In genomic region chr2:25309402-25309801, GRCh38 we compare ENCODE assay signal across 8 cellular contexts. TPM values are rescaled to one million over a fixed set of nuclear protein-coding genes. Genes with fewer than 3 reads are reported as not detected.
A peak's percentile ranks its signal among the peaks of the same experiment; 100 is the strongest.
DNase-seq lines count a peak whose midpoint lies in the region; ATAC-seq and TF ChIP-seq lines count a peak whose summit lies in the region.

No MANE protein-coding gene starts in this region.

- POLR2A ChIA-PET in CD4-positive, alpha-beta T cell (lab: Charles Lee) = interaction anchor here (0.6 to 2.6 kb wide), 6 partner anchors 14 to 59 kb away, joined by 3 to 13 read pairs (median 4); no protein-coding TSS in a partner anchor
- POLR2A ChIA-PET in HEK293 (lab: Yijun Ruan, JAX) (interaction anchor here (1.1 kb wide), 1 partner anchor 26 kb away, joined by 3 read pairs; no protein-coding TSS in a partner anchor), Panc1 (lab: Charles Lee) (interaction anchor here (0.6 kb wide), 1 partner anchor 57 kb away, joined by 5 read pairs; no protein-coding TSS in a partner anchor)

- CTCF ChIA-PET in CD4-positive, alpha-beta T cell (lab: Charles Lee) = interaction anchor here (0.6 to 2.3 kb wide), 6 partner anchors 13 to 1031 kb away, joined by 3 to 11 read pairs (median 4); no protein-coding TSS in a partner anchor
- CTCF ChIA-PET in HEK293 (lab: Yijun Ruan, JAX) = interaction anchor here (0.6 to 2.3 kb wide), 15 partner anchors 8 to 355 kb away, joined by 3 to 12 read pairs (median 4); no protein-coding TSS in a partner anchor
- CTCF ChIA-PET in Panc1 (lab: Charles Lee) = interaction anchor here (0.6 kb wide), 2 partner anchors 12 to 55 kb away, joined by 3 to 6 read pairs; no protein-coding TSS in a partner anchor

- no peaks in the 10 kb centered on the region for H3K9me3 Mint-ChIP-seq in CD4-positive, alpha-beta T cell
- H3K9me3 Mint-ChIP-seq in activated T-helper 2 cell treated with anti-CD3 and anti-CD28 coated beads, Interferon-gamma antibody, Interleukin-2, Interleukin-4, amounts not matched to agents 10 μg/mL and 5 μg/mL and 100 μg/mL, durations not matched to agents 14 hours and 24 hours and 36 hours = no peaks in the 10 kb centered on the region

- H3K4me1 ChIP-seq in HEK293 (ENCODE audit: control insufficient read depth, insufficient read depth, low read length) = peaks cover 3% of the 10 kb centered on the region; the same call in 1 of the 2 replicates
- peaks cover 4% of the 10 kb centered on the region; the same call in 1 of the 2 replicates for H3K4me1 ChIP-seq in Panc1 (ENCODE audit: control insufficient read depth, insufficient read depth, low read length)

- H3K27ac ChIP-seq in CD4-positive, alpha-beta T cell (ENCODE audit: low read depth, low read length) = no peak overlapping the region
- H3K27ac ChIP-seq in HEK293 (ENCODE audit: extremely low read depth, low read depth, low read length) (no peak overlapping the region), Panc1 (ENCODE audit: low read length) (no peak overlapping the region)

- BruUV-seq in Panc1 (replicated peaks; lab: Mats Ljungman, UMichigan) = no TSS peak

- H3K27ac Mint-ChIP-seq in CD4-positive, alpha-beta T cell = peak overlapping the region; percentile 88
- no peak overlapping the region for H3K27ac Mint-ChIP-seq in activated T-helper 2 cell treated with anti-CD3 and anti-CD28 coated beads, Interferon-gamma antibody, Interleukin-2, Interleukin-4, amounts not matched to agents 10 μg/mL and 5 μg/mL and 100 μg/mL, durations not matched to agents 14 hours and 24 hours and 36 hours

- DNase-seq in CD4-positive, alpha-beta T cell = peak; percentile 49 to 75 (median 58)
- DNase-seq in Panc1 (ENCODE audit: low read depth, low spot score) (peak; percentile 22), germinal center (ENCODE audit: low spot score) (peak; percentile 69)
- DNase-seq in activated T-helper 2 cell treated with anti-CD3 and anti-CD28 coated beads, Interferon-gamma antibody, Interleukin-2, Interleukin-4, amounts not matched to agents 10 μg/mL and 5 μg/mL and 100 μg/mL, durations not matched to agents 14 hours and 24 hours and 36 hours (ENCODE audit: low spot score) = peak; percentile 51
- DNase-seq in stimulated activated CD4-positive, alpha-beta T cell treated with anti-CD3 and anti-CD28 coated beads, Interleukin-12 subunit alpha, Interleukin-12 subunit beta, amount 100 ng/mL, for 4 hours = peak; percentile 68

- H3K9me3 ChIP-seq in CD4-positive, alpha-beta T cell (ENCODE audit: control insufficient read depth, low read length) = no peaks in the 10 kb centered on the region
- H3K9me3 ChIP-seq in HEK293 (ENCODE audit: control insufficient read depth, insufficient read depth, low read depth, low read length) = no peaks in the 10 kb centered on the region
- H3K9me3 ChIP-seq in Panc1 (ENCODE audit: control insufficient read depth, insufficient read depth, low read depth, low read length) = no peaks in the 10 kb centered on the region

- TF ChIP-seq CTCF in CD4-positive, alpha-beta T cell (IDR thresholded peaks at IDR 0.05) = peak; percentile 66
- 0 out of 2 replicates have a peak, but pooled peaks have one; percentile 13 for TF ChIP-seq CTCF in HEK293 (tag by site-specific recombination; IDR thresholded peaks at IDR 0.05)
- TF ChIP-seq CTCF in Panc1 (IDR thresholded peaks at IDR 0.05) = peak; percentile 79; the same call in 1 of the 2 replicates

- peaks cover 0 to 52% of the 10 kb centered on the region in 2 experiments; a peak in 2 of 3 replicates for H3K36me3 ChIP-seq in HEK293 (ENCODE audit: control insufficient read depth in 2 of 2, insufficient read depth in 1 of 2, low read length in 2 of 2)
- H3K36me3 ChIP-seq in Panc1 (ENCODE audit: control insufficient read depth, insufficient read depth, low read length) = no peaks in the 10 kb centered on the region

- H3K27me3 Mint-ChIP-seq in CD4-positive, alpha-beta T cell = no peaks in the 10 kb centered on the region
- H3K27me3 Mint-ChIP-seq in activated T-helper 2 cell treated with anti-CD3 and anti-CD28 coated beads, Interferon-gamma antibody, Interleukin-2, Interleukin-4, amounts not matched to agents 10 μg/mL and 5 μg/mL and 100 μg/mL, durations not matched to agents 14 hours and 24 hours and 36 hours (ENCODE audit: low read depth) = no peaks in the 10 kb centered on the region

- in situ Hi-C loops in Panc1 (cut with HindIII; ENCODE audit: low pct_unique_long_range_greater_than_20kb, low sequenced_read_pairs) = no loop called here

- H3K36me3 Mint-ChIP-seq in CD4-positive, alpha-beta T cell (ENCODE audit: low read depth) = peaks cover 73% of the 10 kb centered on the region
- peaks cover 85% of the 10 kb centered on the region for H3K36me3 Mint-ChIP-seq in activated T-helper 2 cell treated with anti-CD3 and anti-CD28 coated beads, Interferon-gamma antibody, Interleukin-2, Interleukin-4, amounts not matched to agents 10 μg/mL and 5 μg/mL and 100 μg/mL, durations not matched to agents 14 hours and 24 hours and 36 hours (ENCODE audit: low read depth)

- intact Hi-C loops in CD4-positive, alpha-beta T cell (cut with DNase I, micrococcal nuclease) = loop anchor here (1.0 to 2.0 kb wide), 2 partner anchors 213 kb away; no protein-coding TSS in a partner anchor
- intact Hi-C loops in Panc1 (cut with micrococcal nuclease; ENCODE audit: unreplicated experiment) = no loop called here
- intact Hi-C loops in activated T-helper 2 cell treated with anti-CD3 and anti-CD28 coated beads, Interferon-gamma antibody, Interleukin-2, Interleukin-4, amounts not matched to agents 10 μg/mL and 5 μg/mL and 100 μg/mL, durations not matched to agents 14 hours and 24 hours and 36 hours (cut with micrococcal nuclease) = no loop called here

- H3K4me3 ChIP-seq in HEK293 (ENCODE audit: low read depth, low read length) (no peak overlapping the region), Panc1 (ENCODE audit: low read depth in 2 of 2, low read length in 2 of 2) (no peak overlapping the region)

- H3K4me1 Mint-ChIP-seq in CD4-positive, alpha-beta T cell (ENCODE audit: low read depth) = peaks cover 87% of the 10 kb centered on the region
- peaks cover 52% of the 10 kb centered on the region for H3K4me1 Mint-ChIP-seq in activated T-helper 2 cell treated with anti-CD3 and anti-CD28 coated beads, Interferon-gamma antibody, Interleukin-2, Interleukin-4, amounts not matched to agents 10 μg/mL and 5 μg/mL and 100 μg/mL, durations not matched to agents 14 hours and 24 hours and 36 hours (ENCODE audit: low read depth)

- no peaks in the 10 kb centered on the region for H3K27me3 ChIP-seq in CD4-positive, alpha-beta T cell (ENCODE audit: control insufficient read depth, insufficient read depth, low read length)
- no peaks in the 10 kb centered on the region for H3K27me3 ChIP-seq in Panc1 (ENCODE audit: control insufficient read depth, insufficient read depth, low read length)

- ATAC-seq in CD4-positive, alpha-beta T cell (ENCODE audit: poor library complexity) = peak; percentile 59
- ATAC-seq in Panc1 (peak; percentile 78), esophagus mucosa (no peak), HG03139 (IDR thresholded peaks at IDR 0.05; ENCODE audit: unreplicated experiment) (no peak)

- H3K4me3 Mint-ChIP-seq in CD4-positive, alpha-beta T cell = peak overlapping the region; percentile 25
- H3K4me3 Mint-ChIP-seq in activated T-helper 2 cell treated with anti-CD3 and anti-CD28 coated beads, Interferon-gamma antibody, Interleukin-2, Interleukin-4, amounts not matched to agents 10 μg/mL and 5 μg/mL and 100 μg/mL, durations not matched to agents 14 hours and 24 hours and 36 hours (ENCODE audit: low read depth) = no peak overlapping the region

TF ChIP-seq in HEK293, 187 proteins besides CTCF, POLR2A, EP300 and RAD21:
- peak; percentile 30; the same call in 1 of the 2 replicates for TF ChIP-seq ZNF654 (tag by site-specific recombination; IDR thresholded peaks at IDR 0.05; ENCODE audit: low read depth)
- peak; percentile 79 for TF ChIP-seq PRDM1 (tag by site-specific recombination; IDR thresholded peaks at IDR 0.05)
- TF ChIP-seq GLI2 (tag by site-specific recombination; IDR thresholded peaks at IDR 0.05; ENCODE audit: borderline replicate concordance, low read depth) = no peak
- peak; percentile 90; the same call in 1 of the 2 replicates for TF ChIP-seq ZNF768 (tag by site-specific recombination; IDR thresholded peaks at IDR 0.05)

RNA-seq across cellular contexts. Expression of gene DNMT3A, which starts 32.3 kb away (rescaled TPM):
- total RNA-seq in CD4-positive, alpha-beta T cell = 10 to 100 TPM; 57.1 to 62.1 TPM
- total RNA-seq in Panc1 (2021; ENCODE audit: unreplicated experiment) = 29.3 TPM
- polyA plus RNA-seq in Panc1 (2012; ENCODE audit: insufficient read length) = 54.3 TPM
- total RNA-seq in activated T-helper 2 cell treated with anti-CD3 and anti-CD28 coated beads, Interferon-gamma antibody, Interleukin-2, Interleukin-4, amounts not matched to agents 10 μg/mL and 5 μg/mL and 100 μg/mL, durations not matched to agents 14 hours and 24 hours and 36 hours = 86.8 and 91.3 TPM in 2 replicates
- 9.5 TPM for total RNA-seq in esophagus mucosa

Comparison
In these comparisons a context has a peak if more than half of its experiments do, and no peak if none do; other contexts are left out.
1. ATAC-seq: peak in CD4-positive, alpha-beta T cell (single experiment) and Panc1 (single experiment); none in esophagus mucosa (single experiment) and HG03139 (single experiment).
2. CTCF ChIP-seq: peak in every context shown above with its lines; median percentile 79 in Panc1; 66 in CD4-positive, alpha-beta T cell; 13 in HEK293.
3. intact Hi-C loops: an anchor here in CD4-positive, alpha-beta T cell (1.0 to 2.0 kb wide); none called in Panc1 and activated T-helper 2 cell treated with anti-CD3 and anti-CD28 coated beads, Interferon-gamma antibody, Interleukin-2, Interleukin-4, amounts not matched to agents 10 μg/mL and 5 μg/mL and 100 μg/mL, durations not matched to agents 14 hours and 24 hours and 36 hours.
4. Peak in every context shown above with its lines, with median percentiles within 50 percentile points of each other: DNase-seq.